11 cellular contexts compared by ENCODE assay signal in genomic region chr12:90515199-90516175, GRCh38.
A peak's percentile ranks its signal among the peaks of the same experiment; 100 is the strongest.
DNase-seq lines count a peak whose midpoint lies in the region; ATAC-seq and TF ChIP-seq lines count a peak whose summit lies in the region.
"Had no signal": no experiment of that assay in that cellular context is flagged by ENCODE, and none has a peak within 500 bp of the region (broad histone marks: within the 10 kb centered on the region; RNA-seq: fewer than 3 reads in every experiment).

No MANE protein-coding gene starts in this region.

- no peak for TF ChIP-seq CTCF in gastrocnemius medialis (IDR thresholded peaks at IDR 0.05 in 4 of 5, conservative IDR thresholded peaks at IDR 0.05 in 1 of 5)

- ATAC-seq in GM18520 (IDR thresholded peaks at IDR 0.05; ENCODE audit: unreplicated experiment), result peak; percentile 98
- peak; percentile 97 for ATAC-seq in GM21737 (IDR thresholded peaks at IDR 0.05; ENCODE audit: unreplicated experiment)
- ATAC-seq in HG03565 (IDR thresholded peaks at IDR 0.05; ENCODE audit: unreplicated experiment), result peak; percentile 98
- no peak for ATAC-seq in gastrocnemius medialis

- H3K18ac ChIP-seq in mesenchymal stem cell (ENCODE audit: low read depth in 1 of 2, low read length in 2 of 2), result no peak overlapping the region

- no peak overlapping the region for H2BK15ac ChIP-seq in mesenchymal stem cell (ENCODE audit: low read depth, poor library complexity, severe bottlenecking)

- H4K8ac ChIP-seq in mesenchymal stem cell (ENCODE audit: low read length), result no peak overlapping the region

- no peaks in the 10 kb centered on the region for H3K79me1 ChIP-seq in mesenchymal stem cell (replicated peaks; ENCODE audit: low read length, poor library complexity, severe bottlenecking)

- H3K27ac ChIP-seq in mesenchymal stem cell (ENCODE audit: low read length, poor library complexity, severe bottlenecking) (no peak overlapping the region), gastrocnemius medialis (no peak overlapping the region)

- H3K4me3 ChIP-seq in mesenchymal stem cell (ENCODE audit: insufficient read depth in 1 of 2, low read depth in 1 of 2, low read length in 2 of 2) (peak overlapping the region in 1 of 2 experiments; percentile 11), gastrocnemius medialis (no peak overlapping the region)

- no peak for TF ChIP-seq POLR2A in gastrocnemius medialis (IDR thresholded peaks at IDR 0.05)

- no peak overlapping the region for H3K9ac ChIP-seq in mesenchymal stem cell (ENCODE audit: low read length)

- no peak overlapping the region for H3K4ac ChIP-seq in mesenchymal stem cell (ENCODE audit: low read depth in 1 of 2, low read length in 2 of 2)

- H2BK5ac ChIP-seq in mesenchymal stem cell (ENCODE audit: low read depth, low read length, poor library complexity, severe bottlenecking), result no peak overlapping the region

- no peak overlapping the region for H3K23ac ChIP-seq in mesenchymal stem cell (ENCODE audit: low read length in 2 of 2)

- H2AK5ac ChIP-seq in mesenchymal stem cell (ENCODE audit: low read length, severe bottlenecking), result no peak overlapping the region

- DNase-seq in mesenchymal stem cell, result peak; percentile 34
- no peak for DNase-seq in cardiac septum (ENCODE audit: low spot score)
- DNase-seq in gastrocnemius medialis, result no peak
- DNase-seq in stimulated activated naive CD4-positive, alpha-beta T cell treated with Interleukin-2 at 50 U/mL for 16 hours (lab: John Stamatoyannopoulos, UW), result no peak
- no peak for DNase-seq in NCI-H187 treated with DMSO at 0.1 percent for 48 hours (lab: John Stamatoyannopoulos, UW)
- DNase-seq: activated CD8-positive, alpha-beta memory T cell treated with anti-CD3 and anti-CD28 coated beads for 24 hours; naive B cell; NCI-H82 had no signal

- H2BK12ac ChIP-seq in mesenchymal stem cell (ENCODE audit: low read length in 2 of 2), result no peak overlapping the region

- H3K4me2 ChIP-seq in mesenchymal stem cell (ENCODE audit: low read length, poor library complexity, severe bottlenecking), result no peak overlapping the region

- 67% methylated on average over 1 of the region's 2 CpGs for WGBS in mesenchymal stem cell

- no peaks in the 10 kb centered on the region for H3K9me3 ChIP-seq in mesenchymal stem cell (ENCODE audit: control insufficient read depth, low read length)
- no peaks in the 10 kb centered on the region for H3K9me3 ChIP-seq in gastrocnemius medialis

- H3K4me1 ChIP-seq in mesenchymal stem cell (ENCODE audit: control insufficient read depth, insufficient read depth, low read depth, low read length) (no peaks in the 10 kb centered on the region), gastrocnemius medialis (peaks cover 0 to 2% of the 10 kb centered on the region in 2 donors)

- H2BK120ac ChIP-seq in mesenchymal stem cell (ENCODE audit: low read depth, low read length), result no peak overlapping the region

- H3K36me3 ChIP-seq in mesenchymal stem cell (ENCODE audit: control insufficient read depth in 1 of 2, insufficient read depth in 2 of 2, low read depth in 1 of 2, low read length in 2 of 2) (no peaks in the 10 kb centered on the region), gastrocnemius medialis (no peaks in the 10 kb centered on the region)

- no peak overlapping the region for H3K14ac ChIP-seq in mesenchymal stem cell (ENCODE audit: low read length in 2 of 2)

- intact Hi-C loops in cardiac septum (cut with DNase I) (no loop called here), gastrocnemius medialis (cut with DNase I; ENCODE audit: low total_unique reads) (no loop called here)

- in situ Hi-C loops in gastrocnemius medialis (cut with MboI; ENCODE audit: low sequenced_read_pairs in 4 of 4), result no loop called here

- H4K91ac ChIP-seq in mesenchymal stem cell (ENCODE audit: low read length), result no peak overlapping the region

- no peak overlapping the region for H2AFZ ChIP-seq in mesenchymal stem cell (ENCODE audit: low read depth, low read length)

- no peaks in the 10 kb centered on the region for H3K27me3 ChIP-seq in mesenchymal stem cell (ENCODE audit: control insufficient read depth in 1 of 2, insufficient read depth in 1 of 2, low read length in 2 of 2)
- H3K27me3 ChIP-seq in gastrocnemius medialis, result no peaks in the 10 kb centered on the region

Comparison
In these comparisons a context has a peak if more than half of its experiments do, and no peak if none do; other contexts are left out.
1. ATAC-seq: peak in GM18520 (single experiment), GM21737 (single experiment) and HG03565 (single experiment); none in gastrocnemius medialis (0 of 2).